16 cellular contexts compared by ENCODE assay signal in the genomic region with DNA sequence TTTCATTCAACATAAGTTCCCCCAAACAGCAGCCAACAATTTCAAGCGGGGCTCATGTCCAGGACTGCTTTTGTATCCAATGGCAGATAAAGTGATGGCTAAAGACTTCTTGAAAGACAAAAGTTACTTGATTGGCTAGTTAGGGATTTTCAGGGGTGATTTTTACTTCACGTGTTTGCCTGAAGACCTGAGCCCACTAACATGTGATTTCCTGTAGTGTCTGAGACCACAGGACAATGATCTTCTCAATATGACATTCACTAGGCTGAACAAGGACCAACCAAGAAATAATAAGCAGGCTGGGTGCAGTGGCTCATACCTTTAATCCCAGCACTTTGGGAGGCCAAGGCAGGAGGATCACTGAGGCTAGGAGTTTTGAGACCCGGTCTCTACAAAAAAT. TPM values are rescaled to one million over a fixed set of nuclear protein-coding genes. Genes with fewer than 3 reads are reported as not detected.
DNase-seq lines count a peak whose midpoint lies in the region; ATAC-seq and TF ChIP-seq lines count a peak whose summit lies in the region.
"Had no signal": no experiment of that assay in that cellular context is flagged by ENCODE, and none has a peak within 500 bp of the region (broad histone marks: within the 10 kb centered on the region; RNA-seq: fewer than 3 reads in every experiment).

No MANE protein-coding gene starts in this region.

- no peak overlapping the region for H3K4me3 Mint-ChIP-seq in activated naive CD8-positive, alpha-beta T cell treated with anti-CD3 and anti-CD28 coated beads, Interleukin-2, amount 50 U/mL, for 24 hours
- H3K4me3 Mint-ChIP-seq in activated naive CD8-positive, alpha-beta T cell treated with anti-CD3 and anti-CD28 coated beads for 36 hours: no peak overlapping the region
- no peak overlapping the region for H3K4me3 Mint-ChIP-seq in nephron progenitor cell
- H3K4me3 Mint-ChIP-seq: CD4-positive, alpha-beta T cell had no signal

- H4K20me1 ChIP-seq in OCI-LY3 (ENCODE audit: insufficient read depth, low read length): no peaks in the 10 kb centered on the region

- no peaks in the 10 kb centered on the region for H3K36me3 Mint-ChIP-seq in activated naive CD8-positive, alpha-beta T cell treated with anti-CD3 and anti-CD28 coated beads, Interleukin-2, amount 50 U/mL, for 24 hours (ENCODE audit: low read depth)
- H3K36me3 Mint-ChIP-seq in activated naive CD8-positive, alpha-beta T cell treated with anti-CD3 and anti-CD28 coated beads for 36 hours: no peaks in the 10 kb centered on the region
- peaks cover 13% of the 10 kb centered on the region for H3K36me3 Mint-ChIP-seq in nephron progenitor cell (ENCODE audit: low read depth)

- TF ChIP-seq POLR2A in prostate gland (IDR thresholded peaks at IDR 0.05) (no peak), heart left ventricle (IDR thresholded peaks at IDR 0.05) (no peak)

- DNase-seq in activated naive CD8-positive, alpha-beta T cell treated with anti-CD3 and anti-CD28 coated beads, Interleukin-2, amount 50 U/mL, for 24 hours: no peak
- DNase-seq in activated naive CD8-positive, alpha-beta T cell treated with anti-CD3 and anti-CD28 coated beads for 36 hours: no peak
- DNase-seq in nephron progenitor cell (no peak), prostate gland (ENCODE audit: low spot score) (no peak), SW480 (ENCODE audit: low spot score) (no peak), heart left ventricle (no peak)
- DNase-seq: C1 segment of cervical spinal cord; Calu3; CD4-positive, alpha-beta T cell; DMS 273 treated with DMSO at 0.1 percent for 48 hours had no signal

- 87% methylated on average over 3 of the region's 3 CpGs for WGBS in prostate gland
- 84 to 92% (median 90%) methylated on average over 3 of the region's 3 CpGs for WGBS in heart left ventricle, 4 donors

- no peaks in the 10 kb centered on the region for H3K79me2 ChIP-seq in OCI-LY3 (ENCODE audit: low read length)

- no peak overlapping the region for H2AFZ ChIP-seq in OCI-LY3 (ENCODE audit: low read depth, low read length)

- H3K27ac Mint-ChIP-seq in activated naive CD8-positive, alpha-beta T cell treated with anti-CD3 and anti-CD28 coated beads, Interleukin-2, amount 50 U/mL, for 24 hours: peak overlapping the region; percentile 19
- no peak overlapping the region for H3K27ac Mint-ChIP-seq in activated naive CD8-positive, alpha-beta T cell treated with anti-CD3 and anti-CD28 coated beads for 36 hours
- H3K27ac Mint-ChIP-seq in nephron progenitor cell: peak overlapping the region; percentile 71
- H3K27ac Mint-ChIP-seq: CD4-positive, alpha-beta T cell had no signal

- no peaks in the 10 kb centered on the region for H3K27me3 Mint-ChIP-seq in activated naive CD8-positive, alpha-beta T cell treated with anti-CD3 and anti-CD28 coated beads, Interleukin-2, amount 50 U/mL, for 24 hours
- H3K27me3 Mint-ChIP-seq in activated naive CD8-positive, alpha-beta T cell treated with anti-CD3 and anti-CD28 coated beads for 36 hours: peaks cover 7% of the 10 kb centered on the region
- H3K27me3 Mint-ChIP-seq in nephron progenitor cell (ENCODE audit: low read depth, poor library complexity): no peaks in the 10 kb centered on the region

- H3K9me3 ChIP-seq in OCI-LY3 (ENCODE audit: insufficient read depth, low read length) (0 out of 2 replicates have a peak, but pooled peaks cover 3% of the 10 kb centered on the region), prostate gland (no peaks in the 10 kb centered on the region), heart left ventricle (no peaks in the 10 kb centered on the region)
- H3K9me3 ChIP-seq: HAP-1 had no signal

- ATAC-seq in activated naive CD8-positive, alpha-beta T cell treated with anti-CD3 and anti-CD28 coated beads, Interleukin-2, amount 50 U/mL, for 24 hours: no peak
- ATAC-seq in heart left ventricle: no peak

- peak overlapping the region; percentile 55 for H3K4me2 ChIP-seq in OCI-LY3 (ENCODE audit: low read length)

- H3K36me3 ChIP-seq in OCI-LY3 (replicated peaks; ENCODE audit: low read depth, low read length) (peaks cover 3% of the 10 kb centered on the region), prostate gland (no peaks in the 10 kb centered on the region), heart left ventricle (no peaks in the 10 kb centered on the region)
- H3K36me3 ChIP-seq: HAP-1 had no signal

- H3K9me3 Mint-ChIP-seq in activated naive CD8-positive, alpha-beta T cell treated with anti-CD3 and anti-CD28 coated beads, Interleukin-2, amount 50 U/mL, for 24 hours: no peaks in the 10 kb centered on the region
- H3K9me3 Mint-ChIP-seq in activated naive CD8-positive, alpha-beta T cell treated with anti-CD3 and anti-CD28 coated beads for 36 hours: peaks cover 2% of the 10 kb centered on the region
- no peaks in the 10 kb centered on the region for H3K9me3 Mint-ChIP-seq in nephron progenitor cell
- H3K9me3 Mint-ChIP-seq: CD4-positive, alpha-beta T cell had no signal

- H3K9ac ChIP-seq in OCI-LY3 (ENCODE audit: low read length): peak overlapping the region; percentile 61

- peak overlapping the region; percentile 87 for H3K27ac ChIP-seq in OCI-LY3 (ENCODE audit: low read length)
- H3K27ac ChIP-seq in prostate gland: no peak overlapping the region
- H3K27ac ChIP-seq in heart left ventricle: no peak overlapping the region
- H3K27ac ChIP-seq: 22Rv1 had no signal

- H3K4me1 ChIP-seq in OCI-LY3 (ENCODE audit: low read length): peaks cover 92% of the 10 kb centered on the region
- H3K4me1 ChIP-seq in prostate gland (replicated peaks): no peaks in the 10 kb centered on the region
- peaks cover 0 to 5% (median 0%) of the 10 kb centered on the region in 12 donors for H3K4me1 ChIP-seq in heart left ventricle
- H3K4me1 ChIP-seq: HAP-1 had no signal

- intact Hi-C loops in prostate gland (cut with DNase I): no loop called here
- intact Hi-C loops in heart left ventricle (cut with DNase I): no loop called here

- no peak overlapping the region for H3K4me3 ChIP-seq in OCI-LY3 (ENCODE audit: low read length)
- no peak overlapping the region for H3K4me3 ChIP-seq in prostate gland
- H3K4me3 ChIP-seq in heart left ventricle: no peak overlapping the region
- H3K4me3 ChIP-seq: HAP-1 had no signal

- H3K27me3 ChIP-seq in OCI-LY3 (ENCODE audit: low read depth, low read length) (no peaks in the 10 kb centered on the region), prostate gland (replicated peaks; ENCODE audit: insufficient read depth) (no peaks in the 10 kb centered on the region), heart left ventricle (no peaks in the 10 kb centered on the region)

- peaks cover 19% of the 10 kb centered on the region for H3K4me1 Mint-ChIP-seq in activated naive CD8-positive, alpha-beta T cell treated with anti-CD3 and anti-CD28 coated beads, Interleukin-2, amount 50 U/mL, for 24 hours
- H3K4me1 Mint-ChIP-seq in activated naive CD8-positive, alpha-beta T cell treated with anti-CD3 and anti-CD28 coated beads for 36 hours: peaks cover 4% of the 10 kb centered on the region
- peaks cover 6% of the 10 kb centered on the region for H3K4me1 Mint-ChIP-seq in nephron progenitor cell

- no peak for TF ChIP-seq CTCF in OCI-LY3 (IDR thresholded peaks at IDR 0.05; ENCODE audit: low read depth, low read length)
- TF ChIP-seq CTCF in nephron progenitor cell (IDR thresholded peaks at IDR 0.05): no peak
- TF ChIP-seq CTCF in prostate gland (IDR thresholded peaks at IDR 0.05): no peak
- no peak for TF ChIP-seq CTCF in heart left ventricle (IDR thresholded peaks at IDR 0.05)

RNA-seq across cellular contexts. Expression of gene TVP23A, which starts 10.4 kb away (rescaled TPM):
- total RNA-seq in activated naive CD8-positive, alpha-beta T cell treated with anti-CD3 and anti-CD28 coated beads for 36 hours: not detected
- total RNA-seq in prostate gland (1 to 10 TPM in 1 of 2 donors, under 1 TPM in 1; 0.27 to 5.8 TPM), heart left ventricle (under 1 TPM in 5 of 9 donors, not detected in 4; 0.30 to 0.95 (median 0.34) TPM)
- polyA plus RNA-seq in heart left ventricle: under 1 TPM; 0.08 TPM
- total RNA-seq: A673; CD4-positive, alpha-beta T cell; Daoy; HT-29 had no signal
